17 cellular contexts compared by ENCODE assay signal in the genomic region with DNA sequence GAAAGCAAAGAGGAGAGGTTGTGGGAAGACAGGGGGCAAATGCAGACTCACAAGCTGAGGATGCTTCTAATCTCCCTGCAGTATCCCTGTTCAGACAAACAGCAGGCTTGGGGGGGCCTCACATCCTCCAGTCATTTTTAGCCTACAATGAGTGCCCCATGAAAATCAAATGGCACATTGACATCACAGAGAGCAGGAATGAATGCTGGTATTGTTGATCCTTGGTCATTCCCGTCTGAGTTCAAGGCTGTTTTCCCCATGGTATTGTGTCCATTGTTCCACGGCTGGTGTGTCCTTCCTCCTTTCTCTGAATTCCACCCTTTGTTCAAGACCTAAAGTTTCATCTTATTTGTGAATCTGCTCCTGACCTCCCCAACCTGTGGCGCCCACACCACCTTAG.
"Had no signal": no experiment of that assay in that cellular context is flagged by ENCODE, and none has a peak within 500 bp of the region (broad histone marks: within the 10 kb centered on the region; RNA-seq: fewer than 3 reads in every experiment).

No MANE protein-coding gene starts in this region.

- ATAC-seq: esophagus mucosa; natural killer cell; right cardiac atrium; stimulated activated effector memory CD8-positive, alpha-beta T cell treated with anti-CD3 and anti-CD28 coated beads, Interleukin-12 subunit alpha, Interleukin-12 subunit beta, amount 100 ng/mL, for 72 hours; stimulated activated naive CD8-positive, alpha-beta T cell treated with anti-CD3 and anti-CD28 coated beads, Interleukin-15, Interleukin-2, amounts not matched to agents 100 U/mL and 50 U/mL, for 24 hours had no signal

- H3K36me3 ChIP-seq: neural progenitor cell, tibial nerve had no signal

- H3K9ac ChIP-seq: neural progenitor cell had no signal

- H3K27ac ChIP-seq: neural progenitor cell, testis, tibial nerve had no signal

- H2AFZ ChIP-seq: neural progenitor cell had no signal

- H3K4me3 ChIP-seq: neural progenitor cell, smooth muscle cell, testis, tibial nerve had no signal

- DNase-seq: effector memory CD4-positive, alpha-beta T cell; kidney glomerular epithelial cell; natural killer cell; occipital lobe; right cardiac atrium; stimulated activated CD4-positive, alpha-beta T cell treated with anti-CD3 and anti-CD28 coated beads, Interleukin-4, amount 100 ng/mL, for 1 hour; stimulated activated CD8-positive, alpha-beta memory T cell treated with anti-CD3 and anti-CD28 coated beads, Interleukin-4, amount 100 ng/mL, for 48 hours; stimulated activated naive CD8-positive, alpha-beta T cell treated with anti-CD3 and anti-CD28 coated beads, Interleukin-15, Interleukin-2, amounts not matched to agents 100 U/mL and 50 U/mL, for 24 hours; testis had no signal

- H3K9me3 ChIP-seq: testis, tibial nerve had no signal

- FAIRE-seq: endometrium, frontal cortex, islet of Langerhans had no signal

- H3K4me2 ChIP-seq: neural progenitor cell, smooth muscle cell had no signal

- H3K4me1 ChIP-seq: neural progenitor cell, testis, tibial nerve had no signal

- H3K27me3 ChIP-seq: neural progenitor cell, testis, tibial nerve had no signal
